In genomic region chr20:15248618-15249395, GRCh38 we compare ENCODE assay signal across 18 cellular contexts.
DNase-seq lines count a peak whose midpoint lies in the region; ATAC-seq, FAIRE-seq and TF ChIP-seq lines count a peak whose summit lies in the region.
"Had no signal": no experiment of that assay in that cellular context is flagged by ENCODE, and none has a peak within 500 bp of the region (broad histone marks: within the 10 kb centered on the region; RNA-seq: fewer than 3 reads in every experiment).

No MANE protein-coding gene starts in this region.

- H3K79me2 ChIP-seq in GM12878 (ENCODE audit: control insufficient read depth, insufficient read depth, low read length) (no peaks in the 10 kb centered on the region), SK-N-SH (ENCODE audit: insufficient read depth) (no peaks in the 10 kb centered on the region)

- H3K36me3 ChIP-seq in GM12878 (ENCODE audit: control insufficient read depth in 2 of 2, insufficient read depth in 2 of 2, low read length in 1 of 2) (no peaks in the 10 kb centered on the region), SK-N-SH (replicated peaks in 1 of 2; ENCODE audit: control insufficient read depth in 1 of 2, insufficient read depth in 2 of 2, low read length in 1 of 2) (no peaks in the 10 kb centered on the region)
- H3K36me3 ChIP-seq: neutrophil, uterus had no signal

- no peak for FAIRE-seq in GM12878 (lab: Jason Lieb, UNC)
- FAIRE-seq: TTC549 had no signal

- H3K9ac ChIP-seq in GM12878 (ENCODE audit: control insufficient read depth, insufficient read depth, low read length) (no peak overlapping the region), SK-N-SH (no peak overlapping the region)

- H4K20me1 ChIP-seq in GM12878 (ENCODE audit: control insufficient read depth, insufficient read depth) (no peaks in the 10 kb centered on the region), SK-N-SH (ENCODE audit: insufficient read depth) (no peaks in the 10 kb centered on the region)

- DNase-seq in GM12864 (ENCODE audit: low read depth) (peak; percentile 27), GM12878 (ENCODE audit: low read depth, low spot score) (no peak), SK-N-SH (no peak), HK-2 (ENCODE audit: unreplicated experiment) (no peak)
- DNase-seq: activated CD4-positive, alpha-beta memory T cell treated with anti-CD3 and anti-CD28 coated beads, Interleukin-2, amount 10 ng/mL, durations not matched to agents 7 days and 5 days; amygdala; GF-D8; NCI-H2227 treated with DMSO at 0.1 percent for 48 hours; stimulated activated naive CD8-positive, alpha-beta T cell treated with anti-CD3 and anti-CD28 coated beads, Interleukin-15, Interleukin-2, amounts not matched to agents 100 U/mL and 50 U/mL, for 24 hours; uterus had no signal

- WGBS in GM12878 (ENCODE audit: insufficient coverage, insufficient replicate concordance, low lambda C conversion rate, missing lambda C conversion rate), result 76% methylated on average over 7 of the region's 7 CpGs
- 73% methylated on average over 6 of the region's 7 CpGs for WGBS in SK-N-SH (ENCODE audit: low lambda C conversion rate)

- H3K9me3 ChIP-seq in GM12878 (replicated peaks; ENCODE audit: control insufficient read depth, insufficient read depth, low read length), result no peaks in the 10 kb centered on the region
- H3K9me3 ChIP-seq in SK-N-SH, result no peaks in the 10 kb centered on the region
- H3K9me3 ChIP-seq: Caco-2, neutrophil, uterus had no signal

- TF ChIP-seq CTCF in GM12864 (IDR thresholded peaks at IDR 0.05; ENCODE audit: low read depth, low read length, missing control alignments) (no peak), GM12878 (IDR thresholded peaks at IDR 0.05 in 2 of 3, conservative IDR thresholded peaks at IDR 0.05 in 1 of 3; ENCODE audit: control insufficient read depth in 2 of 3, extremely low read depth in 1 of 3, insufficient read depth in 1 of 3, low read depth in 3 of 3, low read length in 3 of 3) (no peak), SK-N-SH (IDR thresholded peaks at IDR 0.05) (no peak)

- SMC1A ChIA-PET in GM12878 (lab: Charles Lee; ENCODE audit: uncharacterized antibody, unreplicated experiment), result interaction anchor here (0.7 kb wide), 1 partner anchor 850 kb away, joined by 3 read pairs; no protein-coding TSS in a partner anchor

- RAD21 ChIA-PET in GM12878 (lab: Charles Lee; ENCODE audit: unreplicated experiment), result no interaction called here

- in situ Hi-C loops in GM12878 (cut with MboI), result no loop called here

- no peak for TF ChIP-seq POLR2A in GM12878 (IDR thresholded peaks at IDR 0.05; ENCODE audit: low read depth, low read length)

- peaks cover 9% of the 10 kb centered on the region for H3K4me1 ChIP-seq in GM12878 (ENCODE audit: control insufficient read depth, insufficient read depth, low read length)
- no peaks in the 10 kb centered on the region for H3K4me1 ChIP-seq in SK-N-SH (ENCODE audit: control insufficient read depth in 1 of 2, insufficient read depth in 2 of 2, low read depth in 1 of 2, low read length in 1 of 2)
- H3K4me1 ChIP-seq: Caco-2, uterus had no signal

- no peak for TF ChIP-seq RAD21 in GM12878 (IDR thresholded peaks at IDR 0.05; ENCODE audit: insufficient read depth, low read depth, low read length)
- no peak for TF ChIP-seq RAD21 in SK-N-SH (IDR thresholded peaks at IDR 0.05; ENCODE audit: low read length)

- ATAC-seq in GM21447 (IDR thresholded peaks at IDR 0.05; ENCODE audit: unreplicated experiment) (peak; percentile 87), HG03103 (IDR thresholded peaks at IDR 0.05; ENCODE audit: low read depth, unreplicated experiment) (peak; percentile 84), GM12878 (peak; percentile 50; the same call in 2 of the 3 replicates), HG02970 (IDR thresholded peaks at IDR 0.05; ENCODE audit: low FRiP score, unreplicated experiment) (no peak), HG03045 (IDR thresholded peaks at IDR 0.05; ENCODE audit: unreplicated experiment) (no peak)
- ATAC-seq: SK-N-SH treated with all-trans-retinoic acid at 6 μM for 48 hours; stimulated activated naive CD8-positive, alpha-beta T cell treated with anti-CD3 and anti-CD28 coated beads, Interleukin-15, Interleukin-2, amounts not matched to agents 100 U/mL and 50 U/mL, for 24 hours had no signal

- H3F3A ChIP-seq in SK-N-SH (replicated peaks; ENCODE audit: insufficient read depth), result no peaks in the 10 kb centered on the region

- no peak for TF ChIP-seq EP300 in GM12878 (IDR thresholded peaks at IDR 0.05; ENCODE audit: borderline replicate concordance in 1 of 2, control insufficient read depth in 1 of 2, low read depth in 2 of 2, low read length in 2 of 2)
- no peak for TF ChIP-seq EP300 in SK-N-SH (IDR thresholded peaks at IDR 0.05; ENCODE audit: borderline replicate concordance in 1 of 2, low read depth in 1 of 2, low read length in 1 of 2)

- CTCF ChIA-PET in GM12878 (lab: Yijun Ruan, JAX) (interaction anchor here (0.7 kb wide), 1 partner anchor 60 kb away, joined by 3 read pairs; no protein-coding TSS in a partner anchor), SK-N-SH (lab: Yijun Ruan, JAX) (interaction anchor here (0.7 kb wide), 1 partner anchor 12 kb away, joined by 3 read pairs; no protein-coding TSS in a partner anchor)

- H3K4me3 ChIP-seq in GM12864 (ENCODE audit: low read depth, low read length), result no peak overlapping the region
- no peak overlapping the region for H3K4me3 ChIP-seq in GM12878
- H3K4me3 ChIP-seq in SK-N-SH (ENCODE audit: low read depth in 2 of 2, low read length in 1 of 2), result no peak overlapping the region
- H3K4me3 ChIP-seq: uterus had no signal

- H3K27ac ChIP-seq in GM12878 (ENCODE audit: control insufficient read depth, insufficient read depth) (no peak overlapping the region), SK-N-SH (ENCODE audit: low read depth in 2 of 2, low read length in 1 of 2) (no peak overlapping the region)
- H3K27ac ChIP-seq: neutrophil, uterus had no signal

- POLR2A ChIA-PET in GM12878 (lab: Charles Lee) (no interaction called here), SK-N-SH (lab: Yijun Ruan, JAX) (no interaction called here)

- H2AFZ ChIP-seq in GM12878 (ENCODE audit: control insufficient read depth, low read depth, low read length), result no peak overlapping the region
- H2AFZ ChIP-seq in SK-N-SH (ENCODE audit: low read depth), result no peak overlapping the region

- intact Hi-C loops in GM12878 (cut with micrococcal nuclease; ENCODE audit: unreplicated experiment), result no loop called here

- H3K27me3 ChIP-seq in GM12878 (replicated peaks in 1 of 2; ENCODE audit: control insufficient read depth in 2 of 2, insufficient read depth in 2 of 2, low read length in 1 of 2) (no peaks in the 10 kb centered on the region), SK-N-SH (ENCODE audit: insufficient read depth) (no peaks in the 10 kb centered on the region)
- H3K27me3 ChIP-seq: neutrophil, uterus had no signal

- BruUV-seq in GM12878 (replicated peaks; lab: Mats Ljungman, UMichigan), result no TSS peak

- H3K4me2 ChIP-seq in GM12878 (ENCODE audit: control insufficient read depth, insufficient read depth) (peak overlapping the region; percentile 41; the same call in 1 of the 2 replicates), SK-N-SH (no peak overlapping the region)

- no peaks in the 10 kb centered on the region for H3K9me2 ChIP-seq in SK-N-SH

TF ChIP-seq in GM12878, 131 proteins besides CTCF, POLR2A, EP300 and RAD21:
- no peak for TF ChIP-seq PBX3 (IDR thresholded peaks at IDR 0.05; ENCODE audit: insufficient replicate concordance, low read depth, low read length)
- TF ChIP-seq EGR1 (IDR thresholded peaks at IDR 0.05; ENCODE audit: borderline replicate concordance in 1 of 2, low read depth in 2 of 2, low read length in 2 of 2), result no peak
- peak; percentile 46; the same call in 1 of the 2 replicates for TF ChIP-seq SPI1 (IDR thresholded peaks at IDR 0.05; ENCODE audit: borderline replicate concordance, insufficient read depth, low read depth, low read length)
- TF ChIP-seq ZNF217 (IDR thresholded peaks at IDR 0.05), result no peak
- TF ChIP-seq BACH1 (IDR thresholded peaks at IDR 0.05; ENCODE audit: borderline replicate concordance), result no peak
TF ChIP-seq in GM12878: peak in this region for 1.

TF ChIP-seq in SK-N-SH, 30 proteins besides CTCF, POLR2A, EP300 and RAD21 (continues in another document):
- TF ChIP-seq FOXM1 (IDR thresholded peaks at IDR 0.05; ENCODE audit: low read depth), result no peak
- no peak for TF ChIP-seq JUND (IDR thresholded peaks at IDR 0.05)
- TF ChIP-seq SIN3A (IDR thresholded peaks at IDR 0.05; ENCODE audit: borderline replicate concordance, low read depth, low read length), result no peak
- no peak for TF ChIP-seq MAX (IDR thresholded peaks at IDR 0.05; ENCODE audit: low read depth)
- no peak for TF ChIP-seq RFX5 (IDR thresholded peaks at IDR 0.05; ENCODE audit: low read length)
- TF ChIP-seq YY1 (IDR thresholded peaks at IDR 0.05; ENCODE audit: low read depth), result no peak
- TF ChIP-seq MEF2A (IDR thresholded peaks at IDR 0.05; ENCODE audit: borderline replicate concordance, low read depth), result no peak
- TF ChIP-seq REST (IDR thresholded peaks at IDR 0.05; ENCODE audit: low read depth, low read length), result no peak
- no peak for TF ChIP-seq NRF1 (IDR thresholded peaks at IDR 0.05; ENCODE audit: low read depth, low read length)

Comparison
In these comparisons a context has a peak if more than half of its experiments do, and no peak if none do; other contexts are left out.
1. ATAC-seq: peak in GM21447 (single experiment), HG03103 (single experiment) and GM12878 (single experiment); none in HG02970 (single experiment) and HG03045 (single experiment).